11 cellular contexts compared by ENCODE assay signal in the genomic region with DNA sequence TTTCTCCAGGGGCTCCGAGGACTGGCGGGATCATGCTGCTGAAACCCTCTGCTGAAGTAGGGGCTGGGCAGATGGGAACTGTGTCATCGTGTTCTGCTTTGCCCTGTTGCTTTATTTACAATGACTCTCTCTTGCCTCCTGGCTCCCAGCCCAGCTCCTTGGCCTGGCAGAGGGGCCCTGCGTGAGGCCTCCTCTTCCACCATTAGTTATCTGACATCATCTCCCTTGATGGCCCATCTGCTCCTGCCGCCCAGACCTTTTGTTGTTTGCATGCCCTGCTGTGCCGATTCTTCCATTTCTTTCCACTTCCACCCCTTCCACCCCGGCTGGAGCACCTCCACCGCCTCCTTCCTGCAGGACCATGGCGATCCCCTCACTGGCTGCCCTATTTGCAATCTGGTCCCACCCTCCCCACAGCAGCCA.
DNase-seq lines count a peak whose midpoint lies in the region.
"Had no signal": no experiment of that assay in that cellular context is flagged by ENCODE, and none has a peak within 500 bp of the region (broad histone marks: within the 10 kb centered on the region; RNA-seq: fewer than 3 reads in every experiment).

No MANE protein-coding gene starts in this region.

- H3K23ac ChIP-seq in neuronal stem cell (ENCODE audit: low read depth, low read length, poor library complexity): no peak overlapping the region

- peaks cover 0 to 3% of the 10 kb centered on the region in 2 donors for H3K4me1 ChIP-seq in neuronal stem cell (ENCODE audit: control insufficient read depth in 2 of 2, insufficient read depth in 1 of 2, low read depth in 1 of 2, low read length in 2 of 2)

- no peak overlapping the region for H3K4me2 ChIP-seq in neuronal stem cell (ENCODE audit: insufficient read depth, low read length, poor library complexity, severe bottlenecking)

- DNase-seq in H7 (peak; percentile 40), NCI-H2196 (lab: John Stamatoyannopoulos, UW; ENCODE audit: unreplicated experiment) (peak; percentile 76), cerebellar nuclear complex (lab: John Stamatoyannopoulos, UW) (peak; percentile 75 to 97), neuronal stem cell (ENCODE audit: low spot score) (no peak), HuH-7.5 (ENCODE audit: low spot score) (no peak), AG08396 (ENCODE audit: low spot score) (no peak), CD1c-positive myeloid dendritic cell (ENCODE audit: extremely low spot score) (no peak)
- DNase-seq in activated effector memory CD4-positive, alpha-beta T cell treated with Interleukin-2 at 50 U/mL for 16 hours: no peak
- DNase-seq: effector CD4-positive, alpha-beta T cell; stimulated activated naive CD8-positive, alpha-beta T cell treated with anti-CD3 and anti-CD28 coated beads, Interleukin-15, Interleukin-2, amounts not matched to agents 100 U/mL and 50 U/mL, for 24 hours; T1000 had no signal

- H2AFZ ChIP-seq in neuronal stem cell (ENCODE audit: low read length): no peak overlapping the region

- H2BK5ac ChIP-seq in neuronal stem cell (ENCODE audit: low read length): peak overlapping the region; percentile 17

- H3K9me3 ChIP-seq in neuronal stem cell (replicated peaks in 1 of 2; ENCODE audit: control insufficient read depth in 2 of 2, insufficient read depth in 1 of 2, low read depth in 1 of 2, low read length in 2 of 2): no peaks in the 10 kb centered on the region

- no peaks in the 10 kb centered on the region for H3K79me1 ChIP-seq in neuronal stem cell (ENCODE audit: low read depth, low read length)

- peak overlapping the region; percentile 32 for H3K18ac ChIP-seq in neuronal stem cell (ENCODE audit: low read length)

- no CpG with 5 or more reads among the region's 9 CpGs for WGBS in neuronal stem cell (ENCODE audit: extremely low coverage in 2 of 2, insufficient read length in 2 of 2, insufficient replicate concordance in 1 of 2), 2 donors

- H3K14ac ChIP-seq in neuronal stem cell (ENCODE audit: low read length): no peak overlapping the region

- H2AK5ac ChIP-seq in neuronal stem cell (ENCODE audit: low read depth, low read length): no peak overlapping the region

- H3K36me3 ChIP-seq in H7 (replicated peaks; ENCODE audit: control insufficient read depth, insufficient read depth, low read length): no peaks in the 10 kb centered on the region
- H3K36me3 ChIP-seq in neuronal stem cell (replicated peaks in 1 of 2; ENCODE audit: control insufficient read depth in 2 of 2, insufficient read depth in 2 of 2, low read length in 2 of 2): no peaks in the 10 kb centered on the region

- H3K27ac ChIP-seq in neuronal stem cell (replicated peaks; ENCODE audit: low read length): no peak overlapping the region

- no peaks in the 10 kb centered on the region for H3K27me3 ChIP-seq in H7 (ENCODE audit: control insufficient read depth, insufficient read depth, low read length)
- H3K27me3 ChIP-seq in neuronal stem cell (ENCODE audit: control insufficient read depth in 3 of 3, insufficient read depth in 3 of 3, low read depth in 1 of 3, low read length in 3 of 3): no peaks in the 10 kb centered on the region

- no peak overlapping the region for H2BK120ac ChIP-seq in neuronal stem cell (ENCODE audit: low read depth, low read length)

- H3K9ac ChIP-seq in neuronal stem cell (ENCODE audit: low read depth, low read length, poor library complexity): peak overlapping the region; percentile 4

- no peak overlapping the region for H4K91ac ChIP-seq in neuronal stem cell (ENCODE audit: low read depth, low read length, poor library complexity)

- H3K4me3 ChIP-seq in H7 (ENCODE audit: insufficient read depth, low read depth, low read length) (no peak overlapping the region), neuronal stem cell (ENCODE audit: low read length in 2 of 2) (no peak overlapping the region)

- H2BK12ac ChIP-seq in neuronal stem cell (ENCODE audit: low read length): no peak overlapping the region

- no peak overlapping the region for H2BK15ac ChIP-seq in neuronal stem cell (ENCODE audit: low read length)

- H4K8ac ChIP-seq in neuronal stem cell (ENCODE audit: low read depth, low read length): no peak overlapping the region

- no peak overlapping the region for H3K4ac ChIP-seq in neuronal stem cell (ENCODE audit: low read length)

Comparison
In these comparisons a context has a peak if more than half of its experiments do, and no peak if none do; other contexts are left out.
1. DNase-seq: peak in H7 (single experiment), NCI-H2196 (single experiment) and cerebellar nuclear complex (2 of 2); none in neuronal stem cell (single experiment), HuH-7.5 (single experiment), activated effector memory CD4-positive, alpha-beta T cell treated with Interleukin-2 at 50 U/mL for 16 hours (single experiment), AG08396 (single experiment) and CD1c-positive myeloid dendritic cell (single experiment).